Comparison of ENCODE assay signal across 1 cellular context in the genomic region with DNA sequence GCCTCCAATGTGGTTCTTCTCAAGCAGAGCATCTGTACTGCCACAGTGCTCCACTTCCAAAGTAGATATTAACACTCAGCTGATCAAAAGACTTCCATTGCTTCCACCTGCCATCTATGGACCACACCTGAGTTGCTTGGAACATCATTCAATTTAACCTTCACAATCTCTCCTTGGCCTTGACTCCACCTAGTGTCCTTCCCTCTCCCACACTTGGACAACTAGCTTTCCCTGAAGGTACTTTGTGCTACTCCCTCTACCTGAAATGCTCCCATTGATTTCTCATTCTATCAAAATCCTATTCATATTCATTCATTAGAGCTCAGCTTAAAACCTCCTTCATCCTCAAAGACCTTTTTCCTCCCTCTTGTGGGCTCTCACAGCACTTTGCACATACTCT.
TF ChIP-seq lines count a peak whose summit lies in the region.

No MANE protein-coding gene starts in this region.

TF ChIP-seq in HepG2, 621 proteins besides CTCF, POLR2A, EP300 and RAD21:
- TF ChIP-seq, protein P1, sequence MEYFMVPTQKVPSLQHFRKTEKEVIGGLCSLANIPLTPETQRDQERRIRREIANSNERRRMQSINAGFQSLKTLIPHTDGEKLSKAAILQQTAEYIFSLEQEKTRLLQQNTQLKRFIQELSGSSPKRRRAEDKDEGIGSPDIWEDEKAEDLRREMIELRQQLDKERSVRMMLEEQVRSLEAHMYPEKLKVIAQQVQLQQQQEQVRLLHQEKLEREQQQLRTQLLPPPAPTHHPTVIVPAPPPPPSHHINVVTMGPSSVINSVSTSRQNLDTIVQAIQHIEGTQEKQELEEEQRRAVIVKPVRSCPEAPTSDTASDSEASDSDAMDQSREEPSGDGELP (IDR thresholded peaks at IDR 0.05; ENCODE audit: borderline replicate concordance, low read depth) = no peak
- 0 out of 2 replicates have a peak, but pooled peaks have one; percentile 27 for TF ChIP-seq KAT8 (CRISPR knock-in tag; IDR thresholded peaks at IDR 0.05)
- no peak for TF ChIP-seq GLI4 (CRISPR knock-in tag; IDR thresholded peaks at IDR 0.05; ENCODE audit: borderline replicate concordance)
- peak; percentile 73; the same call in 1 of the 2 replicates for TF ChIP-seq SMC3 (IDR thresholded peaks at IDR 0.05; ENCODE audit: low read length)
- TF ChIP-seq ARID2 (CRISPR knock-in tag; IDR thresholded peaks at IDR 0.05; ENCODE audit: borderline replicate concordance) = no peak
- TF ChIP-seq TEAD3 (CRISPR knock-in tag; optimal IDR thresholded peaks at IDR 0.05; ENCODE audit: borderline replicate concordance) = peak; percentile 13
- TF ChIP-seq ZNF619 (CRISPR knock-in tag; IDR thresholded peaks at IDR 0.05) = no peak
- no peak for TF ChIP-seq ZNF883 (CRISPR knock-in tag; IDR thresholded peaks at IDR 0.05; ENCODE audit: not compliant biosample characterization)
- TF ChIP-seq, protein P2, sequence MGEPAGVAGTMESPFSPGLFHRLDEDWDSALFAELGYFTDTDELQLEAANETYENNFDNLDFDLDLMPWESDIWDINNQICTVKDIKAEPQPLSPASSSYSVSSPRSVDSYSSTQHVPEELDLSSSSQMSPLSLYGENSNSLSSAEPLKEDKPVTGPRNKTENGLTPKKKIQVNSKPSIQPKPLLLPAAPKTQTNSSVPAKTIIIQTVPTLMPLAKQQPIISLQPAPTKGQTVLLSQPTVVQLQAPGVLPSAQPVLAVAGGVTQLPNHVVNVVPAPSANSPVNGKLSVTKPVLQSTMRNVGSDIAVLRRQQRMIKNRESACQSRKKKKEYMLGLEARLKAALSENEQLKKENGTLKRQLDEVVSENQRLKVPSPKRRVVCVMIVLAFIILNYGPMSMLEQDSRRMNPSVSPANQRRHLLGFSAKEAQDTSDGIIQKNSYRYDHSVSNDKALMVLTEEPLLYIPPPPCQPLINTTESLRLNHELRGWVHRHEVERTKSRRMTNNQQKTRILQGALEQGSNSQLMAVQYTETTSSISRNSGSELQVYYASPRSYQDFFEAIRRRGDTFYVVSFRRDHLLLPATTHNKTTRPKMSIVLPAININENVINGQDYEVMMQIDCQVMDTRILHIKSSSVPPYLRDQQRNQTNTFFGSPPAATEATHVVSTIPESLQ (CRISPR knock-in tag; conservative IDR thresholded peaks at IDR 0.05) = no peak
- TF ChIP-seq ZNF44 (CRISPR knock-in tag; IDR thresholded peaks at IDR 0.05) = 0 out of 2 replicates have a peak, but pooled peaks have one; percentile 36
- TF ChIP-seq TEAD2 (CRISPR knock-in tag; IDR thresholded peaks at IDR 0.05) = no peak
- no peak for TF ChIP-seq ZNF660 (CRISPR knock-in tag; IDR thresholded peaks at IDR 0.05; ENCODE audit: borderline replicate concordance, low read depth)
- TF ChIP-seq THYN1 (CRISPR knock-in tag; IDR thresholded peaks at IDR 0.05; ENCODE audit: borderline replicate concordance, low read depth) = no peak
- TF ChIP-seq MED1 (CRISPR knock-in tag; IDR thresholded peaks at IDR 0.05) = 0 out of 2 replicates have a peak, but pooled peaks have one; percentile 22
- TF ChIP-seq CEBPB (IDR thresholded peaks at IDR 0.05; ENCODE audit: borderline replicate concordance, low read depth, low read length) = no peak
- peak; percentile 74 for TF ChIP-seq STAG1 (CRISPR knock-in tag; IDR thresholded peaks at IDR 0.05)
- TF ChIP-seq NR2F6 (IDR thresholded peaks at IDR 0.05) = no peak
- no peak for TF ChIP-seq NR2F6 (CRISPR knock-in tag; IDR thresholded peaks at IDR 0.05)
- TF ChIP-seq HDAC2 (CRISPR knock-in tag; IDR thresholded peaks at IDR 0.05) = 0 out of 2 replicates have a peak, but pooled peaks have one; percentile 21
- TF ChIP-seq SOX5 (CRISPR knock-in tag; IDR thresholded peaks at IDR 0.05; ENCODE audit: borderline replicate concordance) = peak; percentile 34; the same call in 1 of the 2 replicates
- peak; percentile 20; the same call in 1 of the 2 replicates for TF ChIP-seq SAP130 (CRISPR knock-in tag; IDR thresholded peaks at IDR 0.05; ENCODE audit: low read depth)
- TF ChIP-seq, protein P3, sequence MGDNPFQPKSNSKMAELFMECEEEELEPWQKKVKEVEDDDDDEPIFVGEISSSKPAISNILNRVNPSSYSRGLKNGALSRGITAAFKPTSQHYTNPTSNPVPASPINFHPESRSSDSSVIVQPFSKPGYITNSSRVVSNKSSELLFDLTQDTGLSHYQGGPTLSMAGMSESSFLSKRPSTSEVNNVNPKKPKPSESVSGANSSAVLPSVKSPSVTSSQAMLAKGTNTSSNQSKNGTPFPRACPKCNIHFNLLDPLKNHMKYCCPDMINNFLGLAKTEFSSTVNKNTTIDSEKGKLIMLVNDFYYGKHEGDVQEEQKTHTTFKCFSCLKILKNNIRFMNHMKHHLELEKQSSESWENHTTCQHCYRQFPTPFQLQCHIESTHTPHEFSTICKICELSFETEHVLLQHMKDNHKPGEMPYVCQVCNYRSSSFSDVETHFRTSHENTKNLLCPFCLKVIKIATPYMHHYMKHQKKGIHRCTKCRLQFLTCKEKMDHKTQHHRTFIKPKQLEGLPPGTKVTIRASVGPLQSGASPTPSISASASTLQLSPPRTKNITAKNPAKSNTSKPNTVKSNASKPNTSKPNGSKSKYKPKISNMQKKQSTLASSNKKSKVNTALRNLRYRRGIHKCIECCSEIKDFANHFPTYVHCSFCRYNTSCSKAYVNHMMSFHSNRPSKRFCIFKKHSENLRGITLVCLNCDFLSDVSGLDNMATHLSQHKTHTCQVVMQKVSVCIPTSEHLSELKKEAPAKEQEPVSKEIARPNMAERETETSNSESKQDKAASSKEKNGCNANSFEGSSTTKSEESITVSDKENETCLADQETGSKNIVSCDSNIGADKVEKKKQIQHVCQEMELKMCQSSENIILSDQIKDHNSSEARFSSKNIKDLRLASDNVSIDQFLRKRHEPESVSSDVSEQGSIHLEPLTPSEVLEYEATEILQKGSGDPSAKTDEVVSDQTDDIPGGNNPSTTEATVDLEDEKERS (CRISPR knock-in tag; IDR thresholded peaks at IDR 0.05) = no peak
- TF ChIP-seq NFYB (CRISPR knock-in tag; IDR thresholded peaks at IDR 0.05) = no peak
